ENCODE assay signal across 29 cellular contexts in the genomic region with DNA sequence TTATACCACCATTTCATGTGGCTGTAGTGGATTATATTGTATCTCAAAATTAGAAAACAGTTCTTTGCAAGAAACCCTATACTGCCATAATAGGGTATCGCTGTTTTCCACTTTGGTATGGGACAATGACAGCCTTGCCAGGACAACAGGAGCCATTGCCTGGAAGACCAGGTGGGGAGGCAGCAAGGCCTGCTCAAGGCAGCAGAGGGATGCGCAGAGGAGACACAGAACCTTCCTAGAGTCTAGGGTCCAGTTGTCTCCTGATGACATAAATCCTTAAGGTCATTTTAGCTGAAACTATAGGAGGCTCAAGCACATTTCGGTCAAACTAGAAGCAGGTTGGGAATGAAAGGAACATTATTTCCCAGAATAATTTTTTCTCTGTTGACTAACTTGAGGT.
"Had no signal": no experiment of that assay in that cellular context is flagged by ENCODE, and none has a peak within 500 bp of the region (broad histone marks: within the 10 kb centered on the region; RNA-seq: fewer than 3 reads in every experiment).

No MANE protein-coding gene starts in this region.

- H3K27me3 ChIP-seq: gastroesophageal sphincter, hepatocyte, pancreas, transverse colon had no signal

- ATAC-seq: activated naive CD4-positive, alpha-beta T cell treated with anti-CD3 and anti-CD28 coated beads, Interleukin-2, amount 50 U/mL, for 72 hours; activated T-cell treated with anti-CD3 and anti-CD28 coated beads, Interleukin-2, amount 50 U/mL, for 72 hours; gastroesophageal sphincter; naive thymus-derived CD4-positive, alpha-beta T cell; pancreas; psoas muscle; stimulated activated memory B cell treated with anti-CD40 and anti-IgM and Interleukin-4, amounts not matched to agents 10 μg/mL and 1 μg/mL and 100 μg/mL, for 72 hours had no signal

- H3K9me3 ChIP-seq: gastroesophageal sphincter, left ventricle myocardium inferior, pancreas, psoas muscle, transverse colon had no signal

- H3K4me1 Mint-ChIP-seq: central memory CD8-positive, alpha-beta T cell; mesothelial cell of epicardium had no signal

- H3K4me2 ChIP-seq: hepatocyte, smooth muscle cell had no signal

- H3K4me3 Mint-ChIP-seq: activated B cell treated with CpG ODN at 0.5 μM for 24 hours; activated T-cell treated with anti-CD3 and anti-CD28 coated beads, Interleukin-2, amount 50 U/mL, for 72 hours; central memory CD8-positive, alpha-beta T cell; mesothelial cell of epicardium; naive thymus-derived CD4-positive, alpha-beta T cell; stimulated activated memory B cell treated with anti-CD40 and anti-IgM and Interleukin-4, amounts not matched to agents 10 μg/mL and 1 μg/mL and 100 μg/mL, for 72 hours; T-helper 2 cell treated with Interferon-gamma antibody and Interleukin-4, amounts not matched to agents 5 μg/mL and 100 μg/mL, for 36 hours had no signal

- H3K27ac ChIP-seq: hepatocyte, left ventricle myocardium inferior, pancreas, psoas muscle had no signal

- DNase-seq: activated B cell treated with CpG ODN at 0.5 μM for 24 hours; activated CD4-positive, alpha-beta T cell treated with anti-CD3 and anti-CD28 coated beads for 4 hours; activated CD4-positive, alpha-beta T cell treated with anti-CD3 and anti-CD28 coated beads, Interleukin-2, amount 50 U/mL, for 4 hours; activated naive CD4-positive, alpha-beta T cell; activated T-cell treated with anti-CD3 and anti-CD28 coated beads for 4 hours; activated T-cell treated with anti-CD3 and anti-CD28 coated beads, Interleukin-2, amount 50 U/mL, for 72 hours; effector CD8-positive, alpha-beta T cell; islet precursor cell; left ventricle myocardium inferior; naive thymus-derived CD4-positive, alpha-beta T cell; nucleus accumbens; psoas muscle; stimulated activated CD4-positive, alpha-beta T cell treated with anti-CD3 and anti-CD28 coated beads, Interleukin-1b, Interleukin-23, amount 100 ng/mL, for 48 hours; stimulated activated CD4-positive, alpha-beta T cell treated with anti-CD3 and anti-CD28 coated beads, Interleukin-4, amount 100 ng/mL, for 4 hours; stimulated activated CD8-positive, alpha-beta memory T cell treated with anti-CD3 and anti-CD28 coated beads, Interleukin-4, amount 100 ng/mL, for 48 hours; T-helper 1 cell; transverse colon had no signal

- H3K4me1 ChIP-seq: pancreas had no signal

- H2AFZ ChIP-seq: hepatocyte had no signal

- H3K27ac Mint-ChIP-seq: activated B cell treated with CpG ODN at 0.5 μM for 24 hours; activated naive CD4-positive, alpha-beta T cell treated with anti-CD3 and anti-CD28 coated beads, Interleukin-2, amount 50 U/mL, for 72 hours; activated T-cell treated with anti-CD3 and anti-CD28 coated beads, Interleukin-2, amount 50 U/mL, for 72 hours; mesothelial cell of epicardium; T-helper 2 cell treated with Interferon-gamma antibody and Interleukin-4, amounts not matched to agents 5 μg/mL and 100 μg/mL, for 36 hours had no signal

- H3K9me3 Mint-ChIP-seq: activated B cell treated with CpG ODN at 0.5 μM for 24 hours; activated naive CD4-positive, alpha-beta T cell treated with anti-CD3 and anti-CD28 coated beads, Interleukin-2, amount 50 U/mL, for 72 hours; activated T-cell treated with anti-CD3 and anti-CD28 coated beads, Interleukin-2, amount 50 U/mL, for 72 hours; central memory CD8-positive, alpha-beta T cell; mesothelial cell of epicardium; stimulated activated memory B cell treated with anti-CD40 and anti-IgM and Interleukin-4, amounts not matched to agents 10 μg/mL and 1 μg/mL and 100 μg/mL, for 72 hours; T-helper 2 cell treated with Interferon-gamma antibody and Interleukin-4, amounts not matched to agents 5 μg/mL and 100 μg/mL, for 36 hours had no signal

- FAIRE-seq: bronchial epithelial cell, endometrium, pancreas, urothelium cell line had no signal

- H3K4me3 ChIP-seq: gastroesophageal sphincter, hepatocyte, left ventricle myocardium inferior, pancreas, psoas muscle, smooth muscle cell, transverse colon had no signal

- H3K79me2 ChIP-seq: hepatocyte had no signal

- H3K27me3 Mint-ChIP-seq: activated B cell treated with CpG ODN at 0.5 μM for 24 hours; central memory CD8-positive, alpha-beta T cell; naive thymus-derived CD4-positive, alpha-beta T cell; stimulated activated memory B cell treated with anti-CD40 and anti-IgM and Interleukin-4, amounts not matched to agents 10 μg/mL and 1 μg/mL and 100 μg/mL, for 72 hours had no signal
